ENCODE assay signal across 24 cellular contexts in the genomic region with DNA sequence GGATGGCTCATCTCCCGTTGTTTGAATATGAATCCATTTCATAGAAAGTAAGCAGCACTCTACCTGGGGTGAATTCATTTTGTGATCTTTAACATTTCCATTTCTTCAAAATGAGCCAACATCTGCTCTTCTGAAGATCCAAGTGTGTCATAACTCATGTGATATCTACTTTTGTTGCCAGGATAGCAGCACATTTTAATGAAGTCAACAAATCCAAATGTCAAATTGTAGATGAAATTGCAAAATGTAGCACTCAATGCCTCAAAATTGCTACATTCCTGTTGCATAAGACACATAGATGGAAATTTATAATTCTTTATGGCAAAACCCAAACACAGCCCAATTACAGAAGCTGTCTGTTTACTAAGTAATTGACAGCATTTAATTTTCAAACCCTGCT.
"Had no signal": no experiment of that assay in that cellular context is flagged by ENCODE, and none has a peak within 500 bp of the region (broad histone marks: within the 10 kb centered on the region; RNA-seq: fewer than 3 reads in every experiment).

No MANE protein-coding gene starts in this region.

- H3K4me1 Mint-ChIP-seq: central memory CD8-positive, alpha-beta T cell; naive thymus-derived CD4-positive, alpha-beta T cell; nephron progenitor cell; stimulated activated naive B cell treated with anti-CD40 and anti-IgM and Interleukin-4, amounts not matched to agents 10 μg/mL and 1 μg/mL and 100 μg/mL, for 72 hours; stimulated activated naive CD8-positive, alpha-beta T cell treated with anti-CD3 and anti-CD28 coated beads, Interleukin-15, amount 100 ng/mL, for 72 hours had no signal

- H3K79me2 ChIP-seq: hepatocyte had no signal

- H3K36me3 Mint-ChIP-seq: stimulated activated naive B cell treated with anti-CD40 and anti-IgM and Interleukin-4, amounts not matched to agents 10 μg/mL and 1 μg/mL and 100 μg/mL, for 72 hours had no signal

- H3K4me1 ChIP-seq: esophagus squamous epithelium, foreskin keratinocyte, psoas muscle, right lobe of liver, spleen, transverse colon had no signal

- ATAC-seq: effector memory CD8-positive, alpha-beta T cell; foreskin keratinocyte; left colon; left ventricle myocardium superior; naive thymus-derived CD4-positive, alpha-beta T cell; psoas muscle; right lobe of liver; stimulated activated naive B cell treated with anti-CD40 and anti-IgM and Interleukin-4, amounts not matched to agents 10 μg/mL and 1 μg/mL and 100 μg/mL, for 72 hours; stimulated activated naive CD8-positive, alpha-beta T cell treated with anti-CD3 and anti-CD28 coated beads, Interleukin-15, amount 100 ng/mL, for 72 hours had no signal

- H3K4me3 Mint-ChIP-seq: central memory CD8-positive, alpha-beta T cell; effector memory CD8-positive, alpha-beta T cell; naive thymus-derived CD4-positive, alpha-beta T cell; nephron progenitor cell; stimulated activated naive B cell treated with anti-CD40 and anti-IgM and Interleukin-4, amounts not matched to agents 10 μg/mL and 1 μg/mL and 100 μg/mL, for 72 hours; stimulated activated naive CD8-positive, alpha-beta T cell treated with anti-CD3 and anti-CD28 coated beads, Interleukin-15, amount 100 ng/mL, for 72 hours had no signal

- H3K27ac ChIP-seq: esophagus squamous epithelium, foreskin keratinocyte, hepatocyte, psoas muscle, right lobe of liver, spleen, thoracic aorta, transverse colon had no signal

- H3K27me3 Mint-ChIP-seq: central memory CD8-positive, alpha-beta T cell; effector memory CD8-positive, alpha-beta T cell; naive thymus-derived CD4-positive, alpha-beta T cell; stimulated activated naive B cell treated with anti-CD40 and anti-IgM and Interleukin-4, amounts not matched to agents 10 μg/mL and 1 μg/mL and 100 μg/mL, for 72 hours; stimulated activated naive CD8-positive, alpha-beta T cell treated with anti-CD3 and anti-CD28 coated beads, Interleukin-15, amount 100 ng/mL, for 72 hours had no signal

- H3K9me3 ChIP-seq: esophagus squamous epithelium, psoas muscle, right lobe of liver, thoracic aorta, transverse colon had no signal

- H3K27me3 ChIP-seq: esophagus squamous epithelium, foreskin keratinocyte, hepatocyte, right lobe of liver, spleen, transverse colon had no signal

- DNase-seq: effector memory CD8-positive, alpha-beta T cell; esophagus squamous epithelium; foreskin keratinocyte; head of caudate nucleus; left colon; left ventricle myocardium superior; mesenchymal stem cell; naive thymus-derived CD4-positive, alpha-beta T cell; nephron progenitor cell; psoas muscle; retina; right lobe of liver; spleen; stimulated activated CD4-positive, alpha-beta T cell treated with anti-CD3 and anti-CD28 coated beads, Interleukin-15, amount 100 ng/mL, for 24 hours; stimulated activated CD4-positive, alpha-beta T cell treated with anti-CD3 and anti-CD28 coated beads, Interleukin-1b, Interleukin-23, amount 100 ng/mL, for 48 hours; stimulated activated CD4-positive, alpha-beta T cell treated with anti-CD3 and anti-CD28 coated beads, Interleukin-4, amount 100 ng/mL, for 24 hours; stimulated activated naive B cell treated with anti-CD40 and anti-IgM and Interleukin-4, amounts not matched to agents 10 μg/mL and 1 μg/mL and 100 μg/mL, for 72 hours; stimulated activated naive CD8-positive, alpha-beta T cell treated with anti-CD3 and anti-CD28 coated beads, Interleukin-15, amount 100 ng/mL, for 72 hours; substantia nigra; transverse colon had no signal

- H2AFZ ChIP-seq: hepatocyte had no signal

- H3K4me3 ChIP-seq: esophagus squamous epithelium, hepatocyte, lung, psoas muscle, right lobe of liver, spleen, thoracic aorta, transverse colon had no signal

- H3K27ac Mint-ChIP-seq: effector memory CD8-positive, alpha-beta T cell; naive thymus-derived CD4-positive, alpha-beta T cell; nephron progenitor cell; stimulated activated naive B cell treated with anti-CD40 and anti-IgM and Interleukin-4, amounts not matched to agents 10 μg/mL and 1 μg/mL and 100 μg/mL, for 72 hours; stimulated activated naive CD8-positive, alpha-beta T cell treated with anti-CD3 and anti-CD28 coated beads, Interleukin-15, amount 100 ng/mL, for 72 hours had no signal

- H3K36me3 ChIP-seq: esophagus squamous epithelium, right lobe of liver, spleen, thoracic aorta, transverse colon had no signal

- H3K4me2 ChIP-seq: hepatocyte had no signal
